Comparison of ENCODE assay signal across 1 cellular context in the genomic region with DNA sequence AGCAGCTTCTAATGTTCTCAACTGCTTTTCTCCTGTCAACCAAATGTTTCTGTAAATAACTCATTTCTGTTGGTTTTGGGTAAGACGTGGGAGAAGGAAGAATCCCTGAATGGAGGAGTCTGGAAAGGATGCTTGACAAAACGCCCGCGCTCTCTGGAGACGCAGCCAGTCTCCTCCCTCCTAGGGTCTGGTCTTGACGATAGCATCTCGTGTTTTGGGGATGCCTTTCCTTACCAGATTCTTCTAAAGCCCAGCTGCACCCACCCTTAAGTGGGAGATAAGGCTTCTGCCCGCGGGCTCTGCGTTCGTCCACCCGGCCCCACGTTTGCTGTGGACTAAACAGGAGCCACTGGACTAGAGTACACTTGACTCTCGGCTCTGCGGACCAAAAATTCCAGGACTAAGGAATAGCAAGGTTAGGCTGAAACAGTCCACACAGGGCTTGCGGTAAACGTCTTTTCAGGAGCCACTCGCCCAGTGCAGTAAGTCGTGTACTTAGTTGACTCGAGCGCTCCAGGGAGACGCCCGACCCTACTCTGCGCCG.
A peak's percentile ranks its signal among the peaks of the same experiment; 100 is the strongest.
TF ChIP-seq lines count a peak whose summit lies in the region.

No MANE protein-coding gene starts in this region.

TF ChIP-seq in K562, 482 proteins besides CTCF, POLR2A, EP300 and RAD21 (continued from another document):
- TF ChIP-seq ZNF318 (IDR thresholded peaks at IDR 0.05; ENCODE audit: borderline replicate concordance in 1 of 2, low read depth in 1 of 2) (no peak), CBFA2T3 (IDR thresholded peaks at IDR 0.05) (peak; percentile 59), TEAD4 (IDR thresholded peaks at IDR 0.05; ENCODE audit: low read length) (peak; percentile 33; the same call in 1 of the 2 replicates), TEAD4 (CRISPR knock-in tag; IDR thresholded peaks at IDR 0.05; ENCODE audit: borderline replicate concordance) (no peak), GABPA (tag; conservative IDR thresholded peaks at IDR 0.05; ENCODE audit: low read depth) (no peak), HDAC1 (IDR thresholded peaks at IDR 0.05) (peak in 1 of 2 experiments; percentile 21; a peak in 2 of 4 replicates), ZNF316 (IDR thresholded peaks at IDR 0.05) (no peak), ZFPM2 (CRISPR knock-in tag; IDR thresholded peaks at IDR 0.05) (no peak), HEY1 (CRISPR knock-in tag; IDR thresholded peaks at IDR 0.05; ENCODE audit: borderline replicate concordance) (no peak), TRIM28 (IDR thresholded peaks at IDR 0.05) (no peak), ZBED1 (IDR thresholded peaks at IDR 0.05) (no peak), EGR1 (conservative IDR thresholded peaks at IDR 0.05) (peak; percentile 32), NCOA6 (IDR thresholded peaks at IDR 0.05) (no peak), GTF2E2 (tag; IDR thresholded peaks at IDR 0.05) (peak; percentile 48; the same call in 1 of the 2 replicates), C11orf30 (IDR thresholded peaks at IDR 0.05; ENCODE audit: low read depth) (no peak), NCOA4 (IDR thresholded peaks at IDR 0.05; ENCODE audit: partially characterized antibody) (no peak), ELF4 (CRISPR knock-in tag; IDR thresholded peaks at IDR 0.05) (no peak), CXXC5 (CRISPR knock-in tag; IDR thresholded peaks at IDR 0.05) (no peak), HBP1 (CRISPR knock-in tag; IDR thresholded peaks at IDR 0.05) (no peak), ZSCAN32 (CRISPR knock-in tag; IDR thresholded peaks at IDR 0.05) (no peak), HOMEZ (CRISPR knock-in tag; IDR thresholded peaks at IDR 0.05) (no peak), HLTF (IDR thresholded peaks at IDR 0.05) (no peak), ZNF589 (CRISPR knock-in tag; IDR thresholded peaks at IDR 0.05; ENCODE audit: low read depth) (no peak)
- TF ChIP-seq, protein P1, sequence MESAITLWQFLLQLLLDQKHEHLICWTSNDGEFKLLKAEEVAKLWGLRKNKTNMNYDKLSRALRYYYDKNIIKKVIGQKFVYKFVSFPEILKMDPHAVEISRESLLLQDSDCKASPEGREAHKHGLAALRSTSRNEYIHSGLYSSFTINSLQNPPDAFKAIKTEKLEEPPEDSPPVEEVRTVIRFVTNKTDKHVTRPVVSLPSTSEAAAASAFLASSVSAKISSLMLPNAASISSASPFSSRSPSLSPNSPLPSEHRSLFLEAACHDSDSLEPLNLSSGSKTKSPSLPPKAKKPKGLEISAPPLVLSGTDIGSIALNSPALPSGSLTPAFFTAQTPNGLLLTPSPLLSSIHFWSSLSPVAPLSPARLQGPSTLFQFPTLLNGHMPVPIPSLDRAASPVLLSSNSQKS (CRISPR knock-in tag; IDR thresholded peaks at IDR 0.05) = no peak
- TF ChIP-seq, protein P2, sequence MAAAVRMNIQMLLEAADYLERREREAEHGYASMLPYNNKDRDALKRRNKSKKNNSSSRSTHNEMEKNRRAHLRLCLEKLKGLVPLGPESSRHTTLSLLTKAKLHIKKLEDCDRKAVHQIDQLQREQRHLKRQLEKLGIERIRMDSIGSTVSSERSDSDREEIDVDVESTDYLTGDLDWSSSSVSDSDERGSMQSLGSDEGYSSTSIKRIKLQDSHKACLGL (CRISPR knock-in tag; IDR thresholded peaks at IDR 0.05; ENCODE audit: borderline replicate concordance, poor library complexity, severe bottlenecking) = no peak
- TF ChIP-seq, protein P3, sequence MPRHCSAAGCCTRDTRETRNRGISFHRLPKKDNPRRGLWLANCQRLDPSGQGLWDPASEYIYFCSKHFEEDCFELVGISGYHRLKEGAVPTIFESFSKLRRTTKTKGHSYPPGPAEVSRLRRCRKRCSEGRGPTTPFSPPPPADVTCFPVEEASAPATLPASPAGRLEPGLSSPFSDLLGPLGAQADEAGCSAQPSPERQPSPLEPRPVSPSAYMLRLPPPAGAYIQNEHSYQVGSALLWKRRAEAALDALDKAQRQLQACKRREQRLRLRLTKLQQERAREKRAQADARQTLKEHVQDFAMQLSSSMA (CRISPR knock-in tag; IDR thresholded peaks at IDR 0.05) = no peak
- TF ChIP-seq, protein P4, sequence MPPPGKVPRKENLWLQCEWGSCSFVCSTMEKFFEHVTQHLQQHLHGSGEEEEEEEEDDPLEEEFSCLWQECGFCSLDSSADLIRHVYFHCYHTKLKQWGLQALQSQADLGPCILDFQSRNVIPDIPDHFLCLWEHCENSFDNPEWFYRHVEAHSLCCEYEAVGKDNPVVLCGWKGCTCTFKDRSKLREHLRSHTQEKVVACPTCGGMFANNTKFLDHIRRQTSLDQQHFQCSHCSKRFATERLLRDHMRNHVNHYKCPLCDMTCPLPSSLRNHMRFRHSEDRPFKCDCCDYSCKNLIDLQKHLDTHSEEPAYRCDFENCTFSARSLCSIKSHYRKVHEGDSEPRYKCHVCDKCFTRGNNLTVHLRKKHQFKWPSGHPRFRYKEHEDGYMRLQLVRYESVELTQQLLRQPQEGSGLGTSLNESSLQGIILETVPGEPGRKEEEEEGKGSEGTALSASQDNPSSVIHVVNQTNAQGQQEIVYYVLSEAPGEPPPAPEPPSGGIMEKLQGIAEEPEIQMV (tag; conservative IDR thresholded peaks at IDR 0.05; ENCODE audit: low read depth) = no peak
- TF ChIP-seq, protein P5, sequence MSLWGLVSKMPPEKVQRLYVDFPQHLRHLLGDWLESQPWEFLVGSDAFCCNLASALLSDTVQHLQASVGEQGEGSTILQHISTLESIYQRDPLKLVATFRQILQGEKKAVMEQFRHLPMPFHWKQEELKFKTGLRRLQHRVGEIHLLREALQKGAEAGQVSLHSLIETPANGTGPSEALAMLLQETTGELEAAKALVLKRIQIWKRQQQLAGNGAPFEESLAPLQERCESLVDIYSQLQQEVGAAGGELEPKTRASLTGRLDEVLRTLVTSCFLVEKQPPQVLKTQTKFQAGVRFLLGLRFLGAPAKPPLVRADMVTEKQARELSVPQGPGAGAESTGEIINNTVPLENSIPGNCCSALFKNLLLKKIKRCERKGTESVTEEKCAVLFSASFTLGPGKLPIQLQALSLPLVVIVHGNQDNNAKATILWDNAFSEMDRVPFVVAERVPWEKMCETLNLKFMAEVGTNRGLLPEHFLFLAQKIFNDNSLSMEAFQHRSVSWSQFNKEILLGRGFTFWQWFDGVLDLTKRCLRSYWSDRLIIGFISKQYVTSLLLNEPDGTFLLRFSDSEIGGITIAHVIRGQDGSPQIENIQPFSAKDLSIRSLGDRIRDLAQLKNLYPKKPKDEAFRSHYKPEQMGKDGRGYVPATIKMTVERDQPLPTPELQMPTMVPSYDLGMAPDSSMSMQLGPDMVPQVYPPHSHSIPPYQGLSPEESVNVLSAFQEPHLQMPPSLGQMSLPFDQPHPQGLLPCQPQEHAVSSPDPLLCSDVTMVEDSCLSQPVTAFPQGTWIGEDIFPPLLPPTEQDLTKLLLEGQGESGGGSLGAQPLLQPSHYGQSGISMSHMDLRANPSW (CRISPR knock-in tag; IDR thresholded peaks at IDR 0.05) = 0 out of 2 replicates have a peak, but pooled peaks have one; percentile 43
